9 cellular contexts compared by ENCODE assay signal in genomic region chr7:31114593-31115343, GRCh38.
A peak's percentile ranks its signal among the peaks of the same experiment; 100 is the strongest.
DNase-seq lines count a peak whose midpoint lies in the region; TF ChIP-seq lines count a peak whose summit lies in the region.
"Had no signal": no experiment of that assay in that cellular context is flagged by ENCODE, and none has a peak within 500 bp of the region (broad histone marks: within the 10 kb centered on the region; RNA-seq: fewer than 3 reads in every experiment).

No MANE protein-coding gene starts in this region.

- H3K9me3 Mint-ChIP-seq in activated CD4-positive, alpha-beta memory T cell treated with anti-CD3 and anti-CD28 coated beads, Interleukin-2, amount 10 ng/mL, durations not matched to agents 7 days and 5 days: no peaks in the 10 kb centered on the region
- no peaks in the 10 kb centered on the region for H3K9me3 Mint-ChIP-seq in activated CD4-positive, alpha-beta memory T cell treated with anti-CD3 and anti-CD28 coated beads for 36 hours

- no peak overlapping the region for H3K4me3 ChIP-seq in fibroblast of villous mesenchyme (ENCODE audit: low read depth, low read length)
- no peak overlapping the region for H3K4me3 ChIP-seq in PC-9

- no peak overlapping the region for H3K27ac ChIP-seq in PC-9

- H3K36me3 ChIP-seq in PC-9 (ENCODE audit: low read depth): no peaks in the 10 kb centered on the region

- peaks cover 41% of the 10 kb centered on the region for H3K27me3 ChIP-seq in PC-9 (ENCODE audit: insufficient read depth, low read depth)

- H3K4me2 ChIP-seq in PC-9: no peak overlapping the region

- intact Hi-C loops in activated CD4-positive, alpha-beta memory T cell treated with anti-CD3 and anti-CD28 coated beads for 36 hours (cut with micrococcal nuclease): no loop called here
- intact Hi-C loops in PC-9 (cut with micrococcal nuclease; ENCODE audit: unreplicated experiment): no loop called here

- no peak overlapping the region for H3K27ac Mint-ChIP-seq in activated CD4-positive, alpha-beta memory T cell treated with anti-CD3 and anti-CD28 coated beads, Interleukin-2, amount 10 ng/mL, durations not matched to agents 7 days and 5 days
- no peak overlapping the region for H3K27ac Mint-ChIP-seq in activated CD4-positive, alpha-beta memory T cell treated with anti-CD3 and anti-CD28 coated beads for 36 hours

- no peaks in the 10 kb centered on the region for H3K9me2 ChIP-seq in PC-9 (ENCODE audit: insufficient read depth)

- H3K4me1 Mint-ChIP-seq in activated CD4-positive, alpha-beta memory T cell treated with anti-CD3 and anti-CD28 coated beads, Interleukin-2, amount 10 ng/mL, durations not matched to agents 7 days and 5 days: no peaks in the 10 kb centered on the region
- no peaks in the 10 kb centered on the region for H3K4me1 Mint-ChIP-seq in activated CD4-positive, alpha-beta memory T cell treated with anti-CD3 and anti-CD28 coated beads for 36 hours (ENCODE audit: low read depth)

- TF ChIP-seq CTCF in fibroblast of villous mesenchyme (IDR thresholded peaks at IDR 0.05; ENCODE audit: insufficient read depth, low read depth, low read length) (no peak), PC-9 (conservative IDR thresholded peaks at IDR 0.05) (no peak)

- no peaks in the 10 kb centered on the region for H3K9me3 ChIP-seq in PC-9 (ENCODE audit: insufficient read depth, low read depth)

- no peak overlapping the region for H2AFZ ChIP-seq in PC-9

- no peaks in the 10 kb centered on the region for H4K20me1 ChIP-seq in PC-9 (ENCODE audit: insufficient read depth)

- H3K4me3 Mint-ChIP-seq in activated CD4-positive, alpha-beta memory T cell treated with anti-CD3 and anti-CD28 coated beads, Interleukin-2, amount 10 ng/mL, durations not matched to agents 7 days and 5 days: no peak overlapping the region
- H3K4me3 Mint-ChIP-seq in activated CD4-positive, alpha-beta memory T cell treated with anti-CD3 and anti-CD28 coated beads for 36 hours: no peak overlapping the region

- H3K27me3 Mint-ChIP-seq in activated CD4-positive, alpha-beta memory T cell treated with anti-CD3 and anti-CD28 coated beads, Interleukin-2, amount 10 ng/mL, durations not matched to agents 7 days and 5 days: peaks cover 5% of the 10 kb centered on the region
- H3K27me3 Mint-ChIP-seq in activated CD4-positive, alpha-beta memory T cell treated with anti-CD3 and anti-CD28 coated beads for 36 hours: peaks cover 2% of the 10 kb centered on the region

- BruUV-seq in PC-9 (replicated peaks; lab: Mats Ljungman, UMichigan): no TSS peak

- no peaks in the 10 kb centered on the region for H3K36me3 Mint-ChIP-seq in activated CD4-positive, alpha-beta memory T cell treated with anti-CD3 and anti-CD28 coated beads, Interleukin-2, amount 10 ng/mL, durations not matched to agents 7 days and 5 days (ENCODE audit: low read depth)
- no peaks in the 10 kb centered on the region for H3K36me3 Mint-ChIP-seq in activated CD4-positive, alpha-beta memory T cell treated with anti-CD3 and anti-CD28 coated beads for 36 hours

- POLR2A ChIA-PET in activated CD4-positive, alpha-beta memory T cell treated with anti-CD3 and anti-CD28 coated beads, Interleukin-2, amount 10 ng/mL, durations not matched to agents 7 days and 5 days (lab: Charles Lee): no interaction called here
- POLR2A ChIA-PET in activated CD4-positive, alpha-beta memory T cell treated with anti-CD3 and anti-CD28 coated beads for 36 hours (lab: Charles Lee): no interaction called here
- POLR2A ChIA-PET in PC-9 (lab: Charles Lee; ENCODE audit: unreplicated experiment): no interaction called here

- CTCF ChIA-PET in activated CD4-positive, alpha-beta memory T cell treated with anti-CD3 and anti-CD28 coated beads, Interleukin-2, amount 10 ng/mL, durations not matched to agents 7 days and 5 days (lab: Charles Lee): interaction anchor here (2.5 to 3.1 kb wide), 2 partner anchors 8 to 19 kb away, joined by 10 to 15 read pairs; no protein-coding TSS in a partner anchor
- CTCF ChIA-PET in activated CD4-positive, alpha-beta memory T cell treated with anti-CD3 and anti-CD28 coated beads for 36 hours (lab: Charles Lee): interaction anchor here (1.4 to 3.5 kb wide), 2 partner anchors 8 to 125 kb away, joined by 3 to 13 read pairs; no protein-coding TSS in a partner anchor
- CTCF ChIA-PET in PC-9 (lab: Charles Lee): no interaction called here

- peak; percentile 16 for DNase-seq in activated CD4-positive, alpha-beta memory T cell treated with anti-CD3 and anti-CD28 coated beads, Interleukin-2, amount 10 ng/mL, durations not matched to agents 7 days and 5 days
- no peak for DNase-seq in activated CD4-positive, alpha-beta memory T cell treated with anti-CD3 and anti-CD28 coated beads for 36 hours
- DNase-seq in T1000 (lab: John Stamatoyannopoulos, UW) (peak; percentile 1), fibroblast of villous mesenchyme (ENCODE audit: low read depth) (peak; percentile 34), stromal cell of bone marrow (ENCODE audit: low read depth) (peak; percentile 16), PC-9 (no peak), NCI-H748 treated with DMSO at 0.1 percent for 48 hours (lab: John Stamatoyannopoulos, UW) (no peak)
- DNase-seq in effector CD4-positive, alpha-beta T cell: no peak
- DNase-seq: NCI-H187 had no signal

- no peaks in the 10 kb centered on the region for H3K4me1 ChIP-seq in PC-9 (replicated peaks; ENCODE audit: insufficient read depth)

- no peaks in the 10 kb centered on the region for H3F3A ChIP-seq in PC-9 (ENCODE audit: insufficient read depth, low read depth)

- no peaks in the 10 kb centered on the region for H3K79me2 ChIP-seq in PC-9 (ENCODE audit: low read depth)

Comparison
In these comparisons a context has a peak if more than half of its experiments do, and no peak if none do; other contexts are left out.
1. DNase-seq: peak in activated CD4-positive, alpha-beta memory T cell treated with anti-CD3 and anti-CD28 coated beads, Interleukin-2, amount 10 ng/mL, durations not matched to agents 7 days and 5 days (single experiment), T1000 (single experiment), fibroblast of villous mesenchyme (single experiment) and stromal cell of bone marrow (single experiment); none in activated CD4-positive, alpha-beta memory T cell treated with anti-CD3 and anti-CD28 coated beads for 36 hours (single experiment), PC-9 (0 of 2), effector CD4-positive, alpha-beta T cell (single experiment) and NCI-H748 treated with DMSO at 0.1 percent for 48 hours (single experiment).